In genomic region chr3:45690331-45691035, GRCh38 we compare ENCODE assay signal across 1 cellular context.
TF ChIP-seq lines count a peak whose summit lies in the region.

No MANE protein-coding gene starts in this region.

TF ChIP-seq in A549, 52 proteins besides CTCF, POLR2A, EP300 and RAD21 (continued from another document):
- no peak for TF ChIP-seq REST (IDR thresholded peaks at IDR 0.05)
- TF ChIP-seq RCOR1 (IDR thresholded peaks at IDR 0.05; ENCODE audit: low read depth, low read length): no peak
- TF ChIP-seq JUN (IDR thresholded peaks at IDR 0.05): no peak
- no peak for TF ChIP-seq HEYL (CRISPR knock-in tag; IDR thresholded peaks at IDR 0.05)
- TF ChIP-seq HOXA7 (CRISPR knock-in tag; IDR thresholded peaks at IDR 0.05): no peak
- TF ChIP-seq MAFK (IDR thresholded peaks at IDR 0.05; ENCODE audit: partially characterized antibody): no peak
